ENCODE assay signal across 8 cellular contexts in the genomic region with DNA sequence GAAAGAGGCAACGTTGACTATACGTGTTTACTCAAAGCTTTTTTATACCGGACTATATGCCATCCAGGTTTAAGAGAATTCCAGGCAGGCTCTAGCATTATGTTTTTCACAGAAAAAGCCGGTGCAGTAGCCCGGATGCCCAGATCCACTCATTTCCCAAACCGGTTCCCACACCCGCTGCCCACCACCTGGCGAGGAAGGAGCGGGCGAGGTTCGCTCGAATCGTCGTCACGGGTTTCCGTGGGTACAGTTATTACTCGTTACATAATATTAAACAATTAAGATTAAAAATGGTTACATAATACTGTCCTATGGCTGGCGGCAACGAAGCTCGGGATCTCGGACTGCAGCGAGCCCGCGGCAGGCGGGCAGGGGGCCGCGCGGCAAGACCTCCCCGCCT. TPM values are rescaled to one million over a fixed set of nuclear protein-coding genes. Genes with fewer than 3 reads are reported as not detected.
DNase-seq lines count a peak whose midpoint lies in the region; ATAC-seq and TF ChIP-seq lines count a peak whose summit lies in the region.

No MANE protein-coding gene starts in this region.

- peaks cover 9% of the 10 kb centered on the region for H3K4me1 Mint-ChIP-seq in mesothelial cell of epicardium
- peaks cover 26% of the 10 kb centered on the region for H3K4me1 Mint-ChIP-seq in type B pancreatic cell (ENCODE audit: unreplicated experiment)

- WGBS in heart right ventricle, 2 donors = 48 to 51% methylated on average over 29 of the region's 29 CpGs
- WGBS in mammary epithelial cell (ENCODE audit: low coverage, missing lambda C conversion rate) = 27% methylated on average over 3 of the region's 29 CpGs

- CTCF ChIA-PET in mammary epithelial cell (lab: Charles Lee; ENCODE audit: low non-redundant PET) = no interaction called here

- no peak overlapping the region for H3K9ac ChIP-seq in mammary epithelial cell (ENCODE audit: insufficient read depth, low read length)

- H3K79me2 ChIP-seq in mammary epithelial cell (ENCODE audit: insufficient read depth, low read length) = peaks cover 5% of the 10 kb centered on the region

- DNase-seq in heart right ventricle = no peak
- no peak for DNase-seq in Right ventricle myocardium inferior (ENCODE audit: missing footprints)
- DNase-seq in mammary epithelial cell = no peak
- no peak for DNase-seq in mesothelial cell of epicardium (ENCODE audit: low spot score in 2 of 2, unreplicated experiment in 2 of 2)
- DNase-seq in type B pancreatic cell (ENCODE audit: extremely low spot score, unreplicated experiment) = no peak
- DNase-seq in iPS-NIHi7 (ENCODE audit: extremely low spot score) = no peak
- DNase-seq in NCI-H1048 (lab: John Stamatoyannopoulos, UW) = no peak

- no TSS peak for BruUV-seq in mammary epithelial cell (replicated peaks; lab: Mats Ljungman, UMichigan)

- ATAC-seq in heart right ventricle = peak in 1 of 8 donors; percentile 10
- ATAC-seq in Right ventricle myocardium inferior = no peak
- no peak for ATAC-seq in HG03457 (IDR thresholded peaks at IDR 0.05; ENCODE audit: unreplicated experiment)

- H4K20me1 ChIP-seq in mammary epithelial cell (ENCODE audit: insufficient read depth, low read length) = peaks cover 2% of the 10 kb centered on the region

- H3K4me1 ChIP-seq in heart right ventricle (peaks cover 4 to 66% (median 42%) of the 10 kb centered on the region in 9 donors), mammary epithelial cell (ENCODE audit: insufficient read depth, low read length) (no peaks in the 10 kb centered on the region)

- H3K36me3 Mint-ChIP-seq in mesothelial cell of epicardium (peaks cover 16% of the 10 kb centered on the region), type B pancreatic cell (peaks cover 20% of the 10 kb centered on the region)

- H3K9me3 ChIP-seq in heart right ventricle (peaks cover 0 to under 1% (median 0%) of the 10 kb centered on the region in 11 donors), mammary epithelial cell (replicated peaks; ENCODE audit: insufficient read depth, low read length) (no peaks in the 10 kb centered on the region)

- H3K9me3 Mint-ChIP-seq in mesothelial cell of epicardium = peaks cover 15% of the 10 kb centered on the region
- peaks cover 4% of the 10 kb centered on the region for H3K9me3 Mint-ChIP-seq in type B pancreatic cell

- H3K27ac Mint-ChIP-seq in mesothelial cell of epicardium (no peak overlapping the region), type B pancreatic cell (no peak overlapping the region)

- in situ Hi-C loops in mammary epithelial cell (cut with MboI; ENCODE audit: low sequenced_read_pairs in 2 of 2) = no loop called here

- H3K4me3 ChIP-seq in heart right ventricle = peak overlapping the region in 8 of 10 donors; percentile 14 to 65 (median 42)
- H3K4me3 ChIP-seq in mammary epithelial cell (replicated peaks in 1 of 3; ENCODE audit: insufficient read depth in 1 of 3, low read depth in 2 of 3, low read length in 3 of 3) = no peak overlapping the region

- dilution Hi-C loops in mammary epithelial cell (cut with HindIII; ENCODE audit: low sequenced_read_pairs) = no loop called here

- H3K27ac ChIP-seq in heart right ventricle (peak overlapping the region in 4 of 10 donors; percentile 6 to 19 (median 12)), mammary epithelial cell (ENCODE audit: insufficient read depth, low read depth, low read length) (no peak overlapping the region)

- TF ChIP-seq CTCF in heart right ventricle (IDR thresholded peaks at IDR 0.05) (no peak), mammary epithelial cell (conservative IDR thresholded peaks at IDR 0.05 in 1 of 2, IDR thresholded peaks at IDR 0.05 in 1 of 2; ENCODE audit: extremely low read depth in 1 of 2, insufficient read depth in 1 of 2, low read depth in 1 of 2, low read length in 2 of 2) (no peak), mesothelial cell of epicardium (IDR thresholded peaks at IDR 0.05; ENCODE audit: unreplicated experiment) (no peak), type B pancreatic cell (conservative IDR thresholded peaks at IDR 0.05) (no peak)

- H3K4me3 Mint-ChIP-seq in mesothelial cell of epicardium (peak overlapping the region; percentile 54), type B pancreatic cell (peak overlapping the region; percentile 80)

- intact Hi-C loops in heart right ventricle (cut with DNase I) = loop anchor here in 6 of 10 donors (5.0 to 10.0 kb wide), 5 partner anchors 283 to 363 kb away; no protein-coding TSS in a partner anchor
- intact Hi-C loops in Right ventricle myocardium inferior (cut with DNase I) = no loop called here
- intact Hi-C loops in mammary epithelial cell (cut with micrococcal nuclease) = loop anchor here (5.0 kb wide), 1 partner anchor 360 kb away; no protein-coding TSS in a partner anchor

- H3K27me3 Mint-ChIP-seq in mesothelial cell of epicardium (ENCODE audit: low read depth) (peaks cover 46% of the 10 kb centered on the region), type B pancreatic cell (peaks cover 45% of the 10 kb centered on the region)

- H3K36me3 ChIP-seq in heart right ventricle (peaks cover 0 to 7% (median 0%) of the 10 kb centered on the region in 9 donors), mammary epithelial cell (ENCODE audit: insufficient read depth, low read length) (no peaks in the 10 kb centered on the region)

- peak overlapping the region; percentile 75 for H3K4me2 ChIP-seq in mammary epithelial cell (ENCODE audit: insufficient read depth, low read depth, low read length)

- H2AFZ ChIP-seq in mammary epithelial cell (ENCODE audit: low read depth, low read length) = no peak overlapping the region

- H3K27me3 ChIP-seq in heart right ventricle = peaks cover 0 to 6% (median 0%) of the 10 kb centered on the region in 7 donors
- peaks cover 3% of the 10 kb centered on the region for H3K27me3 ChIP-seq in mammary epithelial cell (ENCODE audit: insufficient read depth, low read length)

RNA-seq across cellular contexts. Expression of a gene that starts 0.8 kb away (rescaled TPM):
- total RNA-seq in heart right ventricle (10 to 100 TPM; 25.5 to 48.7 (median 31.5) TPM), Right ventricle myocardium inferior (34.7 TPM), mammary epithelial cell (10 to 100 TPM; 28.4 to 48.7 TPM), mesothelial cell of epicardium (52.4 to 59.2 TPM (median 56.1 TPM) in 3 replicates), type B pancreatic cell (ENCODE audit: low replicate concordance) (18.8 and 42.3 TPM in 2 replicates)
- polyA plus RNA-seq in heart right ventricle (10 to 100 TPM; 13.2 to 22.5 TPM), mammary epithelial cell (3.3 TPM)
- polyA minus RNA-seq in mammary epithelial cell = 10.9 TPM

Comparison
In these comparisons a context has a peak if more than half of its experiments do, and no peak if none do; other contexts are left out.
1. H3K4me3 ChIP-seq: peak in heart right ventricle (8 of 10); none in mammary epithelial cell (0 of 3).